Comparison of ENCODE assay signal across 8 cellular contexts in the genomic region with DNA sequence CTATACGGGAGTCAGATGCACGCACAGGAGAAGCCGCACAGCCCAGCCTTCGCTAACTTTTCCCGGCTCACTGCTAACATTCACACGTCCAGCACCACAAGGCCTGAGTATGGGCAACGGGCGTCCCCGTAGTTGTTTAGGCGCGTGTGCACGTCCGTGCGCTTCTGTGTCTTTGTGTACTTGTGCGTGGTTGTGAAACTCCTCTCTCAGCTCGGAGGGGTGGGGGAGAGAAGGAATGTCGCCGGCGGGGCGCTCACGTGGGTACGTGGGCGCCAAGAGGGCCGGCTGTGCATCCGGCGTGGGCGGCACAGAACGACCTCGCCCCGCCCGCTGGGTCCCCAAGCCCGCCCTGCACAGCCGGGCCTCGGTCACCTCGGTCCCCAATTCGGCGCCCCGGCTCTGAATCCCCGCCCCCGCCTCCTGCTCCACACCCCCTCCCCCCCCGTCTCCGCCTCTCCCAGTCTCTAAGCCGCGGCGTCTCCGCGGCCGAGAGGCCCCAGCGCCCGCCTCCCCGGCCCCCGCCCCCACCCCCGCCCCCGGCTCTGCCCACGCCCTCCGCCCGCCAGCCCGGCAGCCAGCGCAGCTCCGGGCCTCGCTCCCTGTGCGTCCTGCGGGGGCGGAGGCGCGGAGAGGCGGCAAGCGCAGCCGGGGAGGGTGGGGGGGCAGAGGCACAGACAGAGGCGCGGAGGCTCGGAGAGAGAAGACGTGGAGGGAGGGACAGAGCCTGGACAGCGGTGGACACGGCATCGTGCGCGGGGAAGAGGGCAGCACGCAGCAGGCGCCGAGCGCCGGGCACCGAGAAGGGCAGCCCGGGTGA. TPM values are rescaled to one million over a fixed set of nuclear protein-coding genes. Genes with fewer than 3 reads are reported as not detected.
DNase-seq lines count a peak whose midpoint lies in the region; ATAC-seq and TF ChIP-seq lines count a peak whose summit lies in the region.

A gene with protein sequence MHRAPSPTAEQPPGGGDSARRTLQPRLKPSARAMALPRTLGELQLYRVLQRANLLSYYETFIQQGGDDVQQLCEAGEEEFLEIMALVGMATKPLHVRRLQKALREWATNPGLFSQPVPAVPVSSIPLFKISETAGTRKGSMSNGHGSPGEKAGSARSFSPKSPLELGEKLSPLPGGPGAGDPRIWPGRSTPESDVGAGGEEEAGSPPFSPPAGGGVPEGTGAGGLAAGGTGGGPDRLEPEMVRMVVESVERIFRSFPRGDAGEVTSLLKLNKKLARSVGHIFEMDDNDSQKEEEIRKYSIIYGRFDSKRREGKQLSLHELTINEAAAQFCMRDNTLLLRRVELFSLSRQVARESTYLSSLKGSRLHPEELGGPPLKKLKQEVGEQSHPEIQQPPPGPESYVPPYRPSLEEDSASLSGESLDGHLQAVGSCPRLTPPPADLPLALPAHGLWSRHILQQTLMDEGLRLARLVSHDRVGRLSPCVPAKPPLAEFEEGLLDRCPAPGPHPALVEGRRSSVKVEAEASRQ (plus strand): TSS at position 673 of the 817 bp plus-strand sequence. CDS start 158 bp downstream, outside the sequence.

- H3K36me3 ChIP-seq in BJ (ENCODE audit: control insufficient read depth, insufficient read depth, low read length) = peaks cover 26% of the 10 kb centered on the region

- H3K4me3 Mint-ChIP-seq in activated CD4-positive, alpha-beta T cell treated with anti-CD3 and anti-CD28 coated beads, Interleukin-2, amount 10 ng/mL, durations not matched to agents 24 days and 14 days = peak within 1 kb of the TSS; percentile 96

- H3K27me3 Mint-ChIP-seq in activated CD4-positive, alpha-beta T cell treated with anti-CD3 and anti-CD28 coated beads, Interleukin-2, amount 10 ng/mL, durations not matched to agents 24 days and 14 days = no peaks in the 10 kb centered on the region

- H3K27ac ChIP-seq in coronary artery = peak within 1 kb of the TSS; percentile 98 to 99

- peaks cover 68% of the 10 kb centered on the region for H3K4me1 Mint-ChIP-seq in activated CD4-positive, alpha-beta T cell treated with anti-CD3 and anti-CD28 coated beads, Interleukin-2, amount 10 ng/mL, durations not matched to agents 24 days and 14 days

- POLR2A ChIA-PET in BJ (lab: Charles Lee) = interaction anchor here (0.6 to 1.9 kb wide), 9 partner anchors 9 to 141 kb away, joined by 3 to 13 read pairs (median 4); partner anchors contain the start of genes LRP1, NEMP1, SHMT2 and STAT6

- ATAC-seq in HG03457 (IDR thresholded peaks at IDR 0.05; ENCODE audit: unreplicated experiment) (peak; percentile 41), left lobe of liver (peak; percentile 72)

- intact Hi-C loops in activated CD4-positive, alpha-beta T cell treated with anti-CD3 and anti-CD28 coated beads, Interleukin-2, amount 10 ng/mL, durations not matched to agents 24 days and 14 days (cut with micrococcal nuclease) = loop anchor here (1.0 to 5.0 kb wide), 4 partner anchors 19 to 451 kb away; no protein-coding TSS in a partner anchor

- H3K27me3 ChIP-seq in BJ (ENCODE audit: control insufficient read depth, insufficient read depth, low read length) = no peaks in the 10 kb centered on the region

- H3K4me3 ChIP-seq in BJ (ENCODE audit: low read depth, low read length) (peak within 1 kb of the TSS; percentile 96), coronary artery (peak within 1 kb of the TSS; percentile 97)

- peak within 1 kb of the TSS; percentile 97 for H3K27ac Mint-ChIP-seq in activated CD4-positive, alpha-beta T cell treated with anti-CD3 and anti-CD28 coated beads, Interleukin-2, amount 10 ng/mL, durations not matched to agents 24 days and 14 days

- CTCF ChIA-PET in BJ (lab: Yijun Ruan, JAX) = interaction anchor here (0.6 to 15.6 kb wide), 8 partner anchors 9 to 138 kb away, joined by 3 to 190 read pairs (median 4); partner anchors contain the start of gene STAT6

- TF ChIP-seq CTCF in BJ (IDR thresholded peaks at IDR 0.05; ENCODE audit: insufficient read depth, low read depth, low read length) = no peak
- no peak for TF ChIP-seq CTCF in coronary artery (IDR thresholded peaks at IDR 0.05)

- peaks cover 39% of the 10 kb centered on the region for H3K36me3 Mint-ChIP-seq in activated CD4-positive, alpha-beta T cell treated with anti-CD3 and anti-CD28 coated beads, Interleukin-2, amount 10 ng/mL, durations not matched to agents 24 days and 14 days (ENCODE audit: low read depth)

- DNase-seq in BJ (ENCODE audit: low read depth) = peak; percentile 80
- peak; percentile 73 for DNase-seq in GM19240 (ENCODE audit: insufficient read length, low spot score)
- peak; percentile 74 to 96 for DNase-seq in NCI-H526 (lab: John Stamatoyannopoulos, UW)
- DNase-seq in activated CD4-positive, alpha-beta T cell treated with anti-CD3 and anti-CD28 coated beads, Interleukin-2, amount 10 ng/mL, durations not matched to agents 24 days and 14 days = peak; percentile 98
- DNase-seq in coronary artery (ENCODE audit: low spot score) = peak; percentile 98
- peak; percentile 97 for DNase-seq in left lobe of liver (ENCODE audit: low spot score)
- DNase-seq in stimulated activated CD4-positive, alpha-beta T cell treated with anti-CD3 and anti-CD28 coated beads, Interleukin-1b, Interleukin-23, amount 100 ng/mL, for 48 hours = peak; percentile 90

- no peaks in the 10 kb centered on the region for H3K9me3 Mint-ChIP-seq in activated CD4-positive, alpha-beta T cell treated with anti-CD3 and anti-CD28 coated beads, Interleukin-2, amount 10 ng/mL, durations not matched to agents 24 days and 14 days

RNA-seq across cellular contexts. Expression of the gene that starts here (rescaled TPM):
- 41.7 and 50.2 TPM in 2 replicates for polyA plus RNA-seq in BJ (2011; rRNA removed)
- 40.1 and 65.0 TPM in 2 replicates for polyA minus RNA-seq in BJ (2011; rRNA and poly(A)+ RNA removed)
- 70.5 and 76.7 TPM in 2 replicates for total RNA-seq in activated CD4-positive, alpha-beta T cell treated with anti-CD3 and anti-CD28 coated beads, Interleukin-2, amount 10 ng/mL, durations not matched to agents 24 days and 14 days
- 12.9 TPM for total RNA-seq in left lobe of liver

Comparison
In these comparisons a context has a peak if more than half of its experiments do, and no peak if none do; other contexts are left out.
1. Peak in every context shown above with its lines: DNase-seq, ATAC-seq, H3K4me3 ChIP-seq and H3K27ac ChIP-seq.